In the genomic region with DNA sequence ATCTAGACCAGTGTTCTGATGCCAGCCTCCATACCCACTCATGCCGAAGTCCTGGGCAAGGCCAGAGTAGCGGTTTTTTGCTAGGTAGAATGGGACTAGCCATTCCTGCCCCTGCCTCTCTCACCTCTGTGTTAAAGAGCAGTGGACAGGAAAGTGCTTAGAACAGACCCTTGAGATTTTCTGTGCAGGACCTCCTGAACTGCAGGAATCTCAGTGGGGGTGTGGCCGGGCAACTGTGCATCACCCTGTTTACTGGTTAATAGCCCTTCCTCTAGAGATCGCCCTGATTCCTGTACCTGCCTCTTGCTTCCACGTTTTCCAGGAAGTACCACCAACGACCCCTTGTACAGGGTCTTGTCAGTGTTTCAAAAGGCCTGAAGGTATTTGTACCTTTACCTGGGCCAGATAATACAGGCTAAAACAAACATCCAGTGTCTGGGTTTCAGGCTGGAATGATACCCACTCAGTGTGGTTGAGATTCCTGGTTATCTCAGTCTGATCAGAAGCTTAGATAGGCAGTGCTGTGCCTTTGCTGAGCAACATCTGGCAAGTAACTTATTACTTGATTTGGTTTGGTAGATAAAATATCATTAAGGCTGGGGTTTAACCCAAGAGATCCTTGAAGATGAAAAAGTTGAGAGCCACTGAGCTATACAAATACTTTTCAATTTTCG, we compare ENCODE assay signal across 16 cellular contexts.
DNase-seq lines count a peak whose midpoint lies in the region; ATAC-seq and TF ChIP-seq lines count a peak whose summit lies in the region.
"Had no signal": no experiment of that assay in that cellular context is flagged by ENCODE, and none has a peak within 500 bp of the region (broad histone marks: within the 10 kb centered on the region; RNA-seq: fewer than 3 reads in every experiment).

No MANE protein-coding gene starts in this region.

- H3K4me1 Mint-ChIP-seq in CD8-positive, alpha-beta T cell (ENCODE audit: low read depth) = peaks cover 63% of the 10 kb centered on the region
- H3K4me1 Mint-ChIP-seq in effector memory CD8-positive, alpha-beta T cell (ENCODE audit: low read depth in 2 of 2) = peaks cover 57 to 65% of the 10 kb centered on the region in 2 donors

- no peak for TF ChIP-seq CTCF in CD8-positive, alpha-beta T cell (IDR thresholded peaks at IDR 0.05)

- CTCF ChIA-PET in CD8-positive, alpha-beta T cell (lab: Charles Lee) = interaction anchor here (1.8 kb wide), 1 partner anchor 9 kb away, joined by 5 read pairs; no protein-coding TSS in a partner anchor

- peak overlapping the region; percentile 15 for H2BK5ac ChIP-seq in trophoblast cell (ENCODE audit: low read depth, low read length, poor library complexity)

- no peak overlapping the region for H3K4ac ChIP-seq in trophoblast cell (ENCODE audit: low read depth, low read length)

- no peak overlapping the region for H2AFZ ChIP-seq in trophoblast cell (ENCODE audit: insufficient read depth, low read length, poor library complexity)

- no peak overlapping the region for H4K8ac ChIP-seq in trophoblast cell (ENCODE audit: low read depth, low read length)

- no peaks in the 10 kb centered on the region for H3K9me3 Mint-ChIP-seq in CD8-positive, alpha-beta T cell
- no peaks in the 10 kb centered on the region for H3K9me3 Mint-ChIP-seq in effector memory CD8-positive, alpha-beta T cell

- POLR2A ChIA-PET in CD8-positive, alpha-beta T cell (lab: Charles Lee) = interaction anchor here (1.4 to 2.2 kb wide), 2 partner anchors 12 to 17 kb away, joined by 3 to 6 read pairs; no protein-coding TSS in a partner anchor

- H3K14ac ChIP-seq in trophoblast cell (ENCODE audit: low read length) = peak overlapping the region; percentile 58

- H2AK5ac ChIP-seq in trophoblast cell (ENCODE audit: low read length) = no peak overlapping the region

- peak overlapping the region; percentile 34 for H4K91ac ChIP-seq in trophoblast cell (ENCODE audit: low read depth, low read length)

- H3K9me3 ChIP-seq in CD8-positive, alpha-beta T cell (ENCODE audit: low read length) = no peaks in the 10 kb centered on the region
- peaks cover 2% of the 10 kb centered on the region for H3K9me3 ChIP-seq in trophoblast cell (ENCODE audit: insufficient read depth, low read depth, low read length)

- no peaks in the 10 kb centered on the region for H3K27me3 Mint-ChIP-seq in CD8-positive, alpha-beta T cell (ENCODE audit: low read depth)
- H3K27me3 Mint-ChIP-seq in effector memory CD8-positive, alpha-beta T cell = no peaks in the 10 kb centered on the region

- H2BK12ac ChIP-seq in trophoblast cell (ENCODE audit: low read length) = no peak overlapping the region

- H3K27ac ChIP-seq in CD8-positive, alpha-beta T cell (ENCODE audit: low read depth, low read length) = no peak overlapping the region
- peak overlapping the region; percentile 65 for H3K27ac ChIP-seq in trophoblast cell (ENCODE audit: low read depth, low read length)

- H4K12ac ChIP-seq in trophoblast cell (ENCODE audit: low read depth, low read length) = no peak overlapping the region

- H3K36me3 Mint-ChIP-seq in CD8-positive, alpha-beta T cell = peaks cover 85% of the 10 kb centered on the region
- peaks cover 71% of the 10 kb centered on the region for H3K36me3 Mint-ChIP-seq in effector memory CD8-positive, alpha-beta T cell (ENCODE audit: insufficient read depth)

- H3K27me3 ChIP-seq in CD8-positive, alpha-beta T cell (ENCODE audit: insufficient read depth, low read length) = no peaks in the 10 kb centered on the region
- H3K27me3 ChIP-seq in trophoblast cell (ENCODE audit: insufficient read depth, low read length) = no peaks in the 10 kb centered on the region

- no peak for DNase-seq in CD8-positive, alpha-beta T cell
- no peak for DNase-seq in effector memory CD8-positive, alpha-beta T cell
- DNase-seq in trophoblast cell (peak; percentile 57 to 64), HCEC 1CT (no peak), midbrain (lab: John Stamatoyannopoulos, UW) (no peak), NCI-H748 treated with DMSO at 0.1 percent for 48 hours (lab: John Stamatoyannopoulos, UW) (no peak)
- DNase-seq: C1 segment of cervical spinal cord, DMS153, H7, IMR-90, MV-4-11, NCI-H1417, NCI-H187 treated with DMSO at 0.1 percent for 48 hours, NCI-H526 treated with DMSO at 0.1 percent for 48 hours, SHP77 treated with DMSO at 0.1 percent for 48 hours had no signal

- no CpG with 5 or more reads among the region's 7 CpGs for WGBS in trophoblast cell (ENCODE audit: extremely low coverage, insufficient coverage, insufficient read length)

- intact Hi-C loops in CD8-positive, alpha-beta T cell (cut with DNase I, micrococcal nuclease) = no loop called here

- H3K36me3 ChIP-seq in CD8-positive, alpha-beta T cell (ENCODE audit: insufficient read depth, low read length) = peaks cover 41% of the 10 kb centered on the region
- peaks cover 0 to 4% of the 10 kb centered on the region in 2 experiments for H3K36me3 ChIP-seq in trophoblast cell (ENCODE audit: control insufficient read depth in 1 of 2, insufficient read depth in 2 of 2, low read length in 2 of 2)

- H3K23ac ChIP-seq in trophoblast cell (ENCODE audit: low read length) = no peak overlapping the region

- peak overlapping the region; percentile 10 for H3K18ac ChIP-seq in trophoblast cell (ENCODE audit: low read length)

- peaks cover 24% of the 10 kb centered on the region for H3K79me1 ChIP-seq in trophoblast cell (ENCODE audit: low read length)

- peaks cover 42% of the 10 kb centered on the region for H3K4me1 ChIP-seq in CD8-positive, alpha-beta T cell (ENCODE audit: insufficient read depth, low read length)
- peaks cover 17 to 40% of the 10 kb centered on the region in 2 experiments for H3K4me1 ChIP-seq in trophoblast cell (ENCODE audit: control insufficient read depth in 1 of 2, insufficient read depth in 2 of 2, low read length in 2 of 2)

- no peaks in the 10 kb centered on the region for H3K79me2 ChIP-seq in trophoblast cell (ENCODE audit: control insufficient read depth, insufficient read depth, low read length, poor library complexity)

- H2BK120ac ChIP-seq in trophoblast cell (ENCODE audit: insufficient read depth, low read length, poor library complexity) = peak overlapping the region; percentile 33

- H3K4me2 ChIP-seq in trophoblast cell (ENCODE audit: low read length) = no peak overlapping the region

- H3K27ac Mint-ChIP-seq in CD8-positive, alpha-beta T cell = peak overlapping the region; percentile 46
- peak overlapping the region; percentile 50 to 88 for H3K27ac Mint-ChIP-seq in effector memory CD8-positive, alpha-beta T cell

- H3K4me3 ChIP-seq in CD8-positive, alpha-beta T cell (ENCODE audit: low read depth, low read length) = no peak overlapping the region
- H3K4me3 ChIP-seq in trophoblast cell (ENCODE audit: low read depth, low read length) = no peak overlapping the region

- H3K9ac ChIP-seq in trophoblast cell (ENCODE audit: low read length) = no peak overlapping the region

- H3K4me3 Mint-ChIP-seq in CD8-positive, alpha-beta T cell = no peak overlapping the region
- H3K4me3 Mint-ChIP-seq in effector memory CD8-positive, alpha-beta T cell = no peak overlapping the region

- no peak for ATAC-seq in CD8-positive, alpha-beta T cell
- peak; percentile 7 for ATAC-seq in GM19438 (IDR thresholded peaks at IDR 0.05; ENCODE audit: low read depth, unreplicated experiment)
- ATAC-seq in effector memory CD8-positive, alpha-beta T cell (replicated peaks) = no peak

Comparison
In these comparisons a context has a peak if more than half of its experiments do, and no peak if none do; other contexts are left out.
1. DNase-seq: peak in trophoblast cell (2 of 2); none in CD8-positive, alpha-beta T cell (0 of 7), effector memory CD8-positive, alpha-beta T cell (0 of 3), HCEC 1CT (single experiment), midbrain (single experiment) and NCI-H748 treated with DMSO at 0.1 percent for 48 hours (single experiment).